In genomic region chr6:106883808-106884262, GRCh38 we compare ENCODE assay signal across 12 cellular contexts.
A peak's percentile ranks its signal among the peaks of the same experiment; 100 is the strongest.
DNase-seq lines count a peak whose midpoint lies in the region; ATAC-seq and TF ChIP-seq lines count a peak whose summit lies in the region.
"Had no signal": no experiment of that assay in that cellular context is flagged by ENCODE, and none has a peak within 500 bp of the region (broad histone marks: within the 10 kb centered on the region; RNA-seq: fewer than 3 reads in every experiment).

No MANE protein-coding gene starts in this region.

- no peak overlapping the region for H3K4me3 Mint-ChIP-seq in mesothelial cell of epicardium
- H3K4me3 Mint-ChIP-seq: T-helper 1 cell treated with Interleukin-12 subunit alpha and Interleukin-12 subunit beta and Interleukin-4 antibody, amounts not matched to agents 30 μg/mL and 1 μg/mL, for 36 hours had no signal

- H3K9me3 ChIP-seq in WERI-Rb-1 (ENCODE audit: severe bottlenecking): no peaks in the 10 kb centered on the region
- H3K9me3 ChIP-seq: testis had no signal

- H3K4me1 Mint-ChIP-seq in mesothelial cell of epicardium: peaks cover 64% of the 10 kb centered on the region

- H3K36me3 Mint-ChIP-seq in mesothelial cell of epicardium: no peaks in the 10 kb centered on the region

- no peaks in the 10 kb centered on the region for H3K9me3 Mint-ChIP-seq in mesothelial cell of epicardium
- H3K9me3 Mint-ChIP-seq: T-helper 1 cell treated with Interleukin-12 subunit alpha and Interleukin-12 subunit beta and Interleukin-4 antibody, amounts not matched to agents 30 μg/mL and 1 μg/mL, for 36 hours had no signal

- no peaks in the 10 kb centered on the region for H3K36me3 ChIP-seq in WERI-Rb-1

- TF ChIP-seq CTCF in WERI-Rb-1 (IDR thresholded peaks at IDR 0.05; ENCODE audit: low read depth, low read length): peak; percentile 42
- TF ChIP-seq CTCF in mesothelial cell of epicardium (IDR thresholded peaks at IDR 0.05; ENCODE audit: unreplicated experiment): no peak

- H3K27ac Mint-ChIP-seq in mesothelial cell of epicardium: peak overlapping the region; percentile 81
- H3K27ac Mint-ChIP-seq: T-helper 1 cell treated with Interleukin-12 subunit alpha and Interleukin-12 subunit beta and Interleukin-4 antibody, amounts not matched to agents 30 μg/mL and 1 μg/mL, for 36 hours had no signal

- no peaks in the 10 kb centered on the region for H3K27me3 ChIP-seq in WERI-Rb-1 (ENCODE audit: insufficient read depth, low read depth, severe bottlenecking)
- H3K27me3 ChIP-seq: testis had no signal

- H3K4me3 ChIP-seq in WERI-Rb-1 (ENCODE audit: low read depth, low read length): no peak overlapping the region
- H3K4me3 ChIP-seq: testis had no signal

- peak; percentile 17 for DNase-seq in NCI-H1436 treated with DMSO at 0.1 percent for 48 hours (lab: John Stamatoyannopoulos, UW)
- no peak for DNase-seq in NCI-H1436 (lab: John Stamatoyannopoulos, UW)
- DNase-seq in NCI-H1105 treated with DMSO at 0.1 percent for 48 hours (lab: John Stamatoyannopoulos, UW): peak; percentile 39
- DNase-seq in WERI-Rb-1: peak; percentile 20
- DNase-seq in mesothelial cell of epicardium (ENCODE audit: low spot score in 2 of 2, unreplicated experiment in 2 of 2): no peak
- DNase-seq in activated CD8-positive, alpha-beta memory T cell treated with anti-CD3 and anti-CD28 coated beads, Interleukin-2, amount 50 U/mL, for 4 hours: no peak
- DNase-seq in stimulated activated CD4-positive, alpha-beta T cell treated with anti-CD3 and anti-CD28 coated beads, Interleukin-4, amount 100 ng/mL, for 4 hours: no peak
- DNase-seq: dermis blood vessel endothelial cell, mesenchymal stem cell, testis had no signal

- no peaks in the 10 kb centered on the region for H3K27me3 Mint-ChIP-seq in mesothelial cell of epicardium (ENCODE audit: low read depth)

- no peak for ATAC-seq in HG03439 (IDR thresholded peaks at IDR 0.05; ENCODE audit: unreplicated experiment)

- H3K27ac ChIP-seq in WERI-Rb-1: no peak overlapping the region; the same call in 1 of the 2 replicates
- H3K27ac ChIP-seq: testis had no signal

Comparison
In these comparisons a context has a peak if more than half of its experiments do, and no peak if none do; other contexts are left out.
1. DNase-seq: peak in NCI-H1436 treated with DMSO at 0.1 percent for 48 hours (single experiment), NCI-H1105 treated with DMSO at 0.1 percent for 48 hours (single experiment) and WERI-Rb-1 (single experiment); none in NCI-H1436 (single experiment), mesothelial cell of epicardium (0 of 2), activated CD8-positive, alpha-beta memory T cell treated with anti-CD3 and anti-CD28 coated beads, Interleukin-2, amount 50 U/mL, for 4 hours (single experiment) and stimulated activated CD4-positive, alpha-beta T cell treated with anti-CD3 and anti-CD28 coated beads, Interleukin-4, amount 100 ng/mL, for 4 hours (0 of 2).